ENCODE assay signal across 16 cellular contexts in the genomic region with DNA sequence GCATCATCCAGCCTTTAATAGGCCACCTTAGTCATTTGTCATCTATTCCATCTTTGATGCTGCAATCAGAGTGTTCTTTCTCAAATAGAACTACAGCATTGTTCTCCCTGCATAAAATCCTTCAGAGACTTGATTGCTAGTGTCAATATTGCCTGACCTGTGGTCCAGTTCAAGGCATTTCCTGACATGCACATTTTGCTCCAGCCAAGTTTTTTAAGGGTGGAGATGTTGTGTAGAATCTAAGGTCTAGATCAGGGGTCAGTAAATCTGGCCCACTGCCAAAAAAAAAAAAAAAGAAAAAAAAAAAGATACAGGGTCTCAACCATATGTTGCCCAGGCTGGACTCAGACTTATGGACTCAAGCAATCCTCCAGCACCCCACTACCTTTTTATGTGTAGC.
"Had no signal": no experiment of that assay in that cellular context is flagged by ENCODE, and none has a peak within 500 bp of the region (broad histone marks: within the 10 kb centered on the region; RNA-seq: fewer than 3 reads in every experiment).

No MANE protein-coding gene starts in this region.

- H3K27ac ChIP-seq: dorsolateral prefrontal cortex, lower lobe of right lung, prostate gland, right atrium auricular region, skin epidermis, testis, tibial artery had no signal

- ATAC-seq: left ventricle myocardium superior; lower lobe of right lung; naive thymus-derived CD8-positive, alpha-beta T cell; stimulated activated memory B cell treated with anti-CD40 and anti-IgM and Interleukin-4, amounts not matched to agents 10 μg/mL and 1 μg/mL and 100 μg/mL, for 72 hours; stimulated activated naive CD8-positive, alpha-beta T cell treated with anti-CD3 and anti-CD28 coated beads, Interleukin-15, Interleukin-2, amounts not matched to agents 100 U/mL and 50 U/mL, for 24 hours had no signal

- DNase-seq: dorsolateral prefrontal cortex; effector CD4-positive, alpha-beta T cell; left ventricle myocardium superior; lower lobe of right lung; naive thymus-derived CD8-positive, alpha-beta T cell; nephron progenitor cell; spleen; stimulated activated CD4-positive, alpha-beta T cell treated with anti-CD3 and anti-CD28 coated beads, Interleukin-4, amount 100 ng/mL, for 4 hours; stimulated activated naive CD8-positive, alpha-beta T cell treated with anti-CD3 and anti-CD28 coated beads, Interleukin-15, Interleukin-2, amounts not matched to agents 100 U/mL and 50 U/mL, for 24 hours; substantia nigra; testis; tibial artery had no signal
